Comparison of ENCODE assay signal across 8 cellular contexts in genomic region chr9:133135193-133135745, GRCh38. TPM values are rescaled to one million over a fixed set of nuclear protein-coding genes. Genes with fewer than 3 reads are reported as not detected.
DNase-seq lines count a peak whose midpoint lies in the region; ATAC-seq and TF ChIP-seq lines count a peak whose summit lies in the region.

No MANE protein-coding gene starts in this region.

- peaks cover 59% of the 10 kb centered on the region for H3K79me2 ChIP-seq in mammary epithelial cell (ENCODE audit: insufficient read depth, low read length)
- no peaks in the 10 kb centered on the region for H3K79me2 ChIP-seq in mesendoderm (ENCODE audit: control insufficient read depth, insufficient read depth, low read length)

- H3K27me3 ChIP-seq in mammary epithelial cell (ENCODE audit: insufficient read depth, low read length) (no peaks in the 10 kb centered on the region), left lung (no peaks in the 10 kb centered on the region), mesendoderm (ENCODE audit: insufficient read depth, low read length, poor library complexity) (no peaks in the 10 kb centered on the region)

- H4K8ac ChIP-seq in mesendoderm (ENCODE audit: low read depth, low read length) = no peak overlapping the region

- H3K79me1 ChIP-seq in mesendoderm (ENCODE audit: low read length) = no peaks in the 10 kb centered on the region

- H2BK120ac ChIP-seq in mesendoderm (ENCODE audit: low read depth, low read length) = no peak overlapping the region

- H4K5ac ChIP-seq in mesendoderm (ENCODE audit: low read length) = no peak overlapping the region

- H3K4me2 ChIP-seq in mammary epithelial cell (ENCODE audit: insufficient read depth, low read depth, low read length) (peak overlapping the region; percentile 39), mesendoderm (ENCODE audit: low read length) (no peak overlapping the region)

- ATAC-seq in left lung (peak; percentile 50), GM21786 (IDR thresholded peaks at IDR 0.05; ENCODE audit: unreplicated experiment) (no peak)
- no peak for ATAC-seq in stimulated activated memory B cell treated with anti-CD40 and anti-IgM and Interleukin-4, amounts not matched to agents 10 μg/mL and 1 μg/mL and 100 μg/mL, for 72 hours

- H2AFZ ChIP-seq in mammary epithelial cell (ENCODE audit: low read depth, low read length) = no peak overlapping the region

- H3K27ac Mint-ChIP-seq in stimulated activated memory B cell treated with anti-CD40 and anti-IgM and Interleukin-4, amounts not matched to agents 10 μg/mL and 1 μg/mL and 100 μg/mL, for 72 hours = peak overlapping the region; percentile 98

- 2% methylated on average over 6 of the region's 7 CpGs for WGBS in mammary epithelial cell (ENCODE audit: low coverage, missing lambda C conversion rate)
- no CpG with 5 or more reads among the region's 7 CpGs for WGBS in mesendoderm (ENCODE audit: extremely low coverage, insufficient coverage, low lambda C conversion rate)

- H3K23ac ChIP-seq in mesendoderm (ENCODE audit: low read length) = no peak overlapping the region

- no peak overlapping the region for H3K18ac ChIP-seq in mesendoderm (ENCODE audit: low read length)

- no peaks in the 10 kb centered on the region for H3K9me3 Mint-ChIP-seq in stimulated activated memory B cell treated with anti-CD40 and anti-IgM and Interleukin-4, amounts not matched to agents 10 μg/mL and 1 μg/mL and 100 μg/mL, for 72 hours

- no peak overlapping the region for H3K4me3 Mint-ChIP-seq in stimulated activated memory B cell treated with anti-CD40 and anti-IgM and Interleukin-4, amounts not matched to agents 10 μg/mL and 1 μg/mL and 100 μg/mL, for 72 hours

- no peak overlapping the region for H2BK15ac ChIP-seq in mesendoderm (replicated peaks; ENCODE audit: low read depth)

- H2AK5ac ChIP-seq in mesendoderm (ENCODE audit: low read length) = no peak overlapping the region

- H3K56ac ChIP-seq in mesendoderm (ENCODE audit: low read length) = no peak overlapping the region

- intact Hi-C loops in mammary epithelial cell (cut with micrococcal nuclease) (loop anchor here (1.0 to 2.0 kb wide), 4 partner anchors 8 to 14 kb away; partner anchors contain the start of gene RALGDS), left lung (cut with DNase I) (no loop called here)

- peak overlapping the region; percentile 85 for H3K27ac ChIP-seq in mammary epithelial cell (ENCODE audit: insufficient read depth, low read depth, low read length)
- peak overlapping the region; percentile 86 to 87 for H3K27ac ChIP-seq in left lung
- H3K27ac ChIP-seq in mesendoderm (ENCODE audit: low read depth, low read length) = no peak overlapping the region

- H3K36me3 Mint-ChIP-seq in stimulated activated memory B cell treated with anti-CD40 and anti-IgM and Interleukin-4, amounts not matched to agents 10 μg/mL and 1 μg/mL and 100 μg/mL, for 72 hours = peaks cover 5% of the 10 kb centered on the region

- H3K4me1 ChIP-seq in mammary epithelial cell (ENCODE audit: insufficient read depth, low read length) (peaks cover 34% of the 10 kb centered on the region), left lung (peaks cover 44 to 77% of the 10 kb centered on the region in 2 donors), mesendoderm (ENCODE audit: control insufficient read depth, low read depth, low read length) (no peaks in the 10 kb centered on the region)

- TF ChIP-seq CTCF in mammary epithelial cell (conservative IDR thresholded peaks at IDR 0.05 in 1 of 2, IDR thresholded peaks at IDR 0.05 in 1 of 2; ENCODE audit: extremely low read depth in 1 of 2, insufficient read depth in 1 of 2, low read depth in 1 of 2, low read length in 2 of 2) = no peak
- no peak for TF ChIP-seq CTCF in left lung (IDR thresholded peaks at IDR 0.05)

- H3K9me3 ChIP-seq in mammary epithelial cell (replicated peaks; ENCODE audit: insufficient read depth, low read length) = no peaks in the 10 kb centered on the region
- H3K9me3 ChIP-seq in left lung = no peaks in the 10 kb centered on the region

- in situ Hi-C loops in mammary epithelial cell (cut with MboI; ENCODE audit: low sequenced_read_pairs in 2 of 2) = no loop called here

- peaks cover 66% of the 10 kb centered on the region for H3K4me1 Mint-ChIP-seq in stimulated activated memory B cell treated with anti-CD40 and anti-IgM and Interleukin-4, amounts not matched to agents 10 μg/mL and 1 μg/mL and 100 μg/mL, for 72 hours

- H3K36me3 ChIP-seq in mammary epithelial cell (ENCODE audit: insufficient read depth, low read length) (no peaks in the 10 kb centered on the region), left lung (no peaks in the 10 kb centered on the region), mesendoderm (ENCODE audit: control insufficient read depth, insufficient read depth, low read length) (no peaks in the 10 kb centered on the region)

- H3K4ac ChIP-seq in mesendoderm (ENCODE audit: low read depth, low read length) = no peak overlapping the region

- no TSS peak for BruUV-seq in mammary epithelial cell (replicated peaks; lab: Mats Ljungman, UMichigan)

- dilution Hi-C loops in mammary epithelial cell (cut with HindIII; ENCODE audit: low sequenced_read_pairs) = no loop called here

- no peak overlapping the region for H3K4me3 ChIP-seq in mammary epithelial cell (replicated peaks in 1 of 3; ENCODE audit: insufficient read depth in 1 of 3, low read depth in 2 of 3, low read length in 3 of 3)
- H3K4me3 ChIP-seq in left lung = no peak overlapping the region
- H3K4me3 ChIP-seq in mesendoderm (ENCODE audit: low read length) = no peak overlapping the region

- H3K27me3 Mint-ChIP-seq in stimulated activated memory B cell treated with anti-CD40 and anti-IgM and Interleukin-4, amounts not matched to agents 10 μg/mL and 1 μg/mL and 100 μg/mL, for 72 hours = no peaks in the 10 kb centered on the region

- CTCF ChIA-PET in mammary epithelial cell (lab: Charles Lee; ENCODE audit: low non-redundant PET) = interaction anchor here (0.6 to 1.1 kb wide), 2 partner anchors 9 to 22 kb away, joined by 4 to 8 read pairs; no protein-coding TSS in a partner anchor

- peaks cover 4% of the 10 kb centered on the region for H4K20me1 ChIP-seq in mammary epithelial cell (ENCODE audit: insufficient read depth, low read length)

- DNase-seq in HCEC 1CT = peak; percentile 82
- DNase-seq in T-helper 22 cell (ENCODE audit: low read depth) = peak; percentile 75
- peak; percentile 97 for DNase-seq in mammary epithelial cell
- peak; percentile 79 to 90 for DNase-seq in left lung
- DNase-seq in SKM-1 treated with dmso at 0.1 percent for 144 hours (lab: John Stamatoyannopoulos, UW; ENCODE audit: unreplicated experiment) = no peak
- DNase-seq in mesendoderm = no peak

- no peak overlapping the region for H2BK5ac ChIP-seq in mesendoderm (ENCODE audit: low read length)

- H3K9ac ChIP-seq in mammary epithelial cell (ENCODE audit: insufficient read depth, low read length) = peak overlapping the region; percentile 66
- H3K9ac ChIP-seq in mesendoderm (ENCODE audit: low read length) = no peak overlapping the region

RNA-seq across cellular contexts. Expression of gene RALGDS, which starts 14.2 kb away (rescaled TPM):
- total RNA-seq in mammary epithelial cell = 10 to 100 TPM; 15.2 to 19.9 TPM
- 37.8 TPM for polyA plus RNA-seq in mammary epithelial cell
- 35.5 TPM for polyA minus RNA-seq in mammary epithelial cell
- 10 to 100 TPM; 56.4 to 58.9 TPM for total RNA-seq in left lung
- 8.2 TPM for polyA plus RNA-seq in mesendoderm (2013, experiment 1 of 2)
- 9.3 TPM for polyA plus RNA-seq in mesendoderm (2013, experiment 2 of 2)

RNA-seq across cellular contexts. Expression of gene GBGT1, which starts 28.4 kb away (rescaled TPM):
- total RNA-seq in mammary epithelial cell = 1 to 10 TPM in 1 of 2 donors, under 1 TPM in 1; 0.83 to 1.7 TPM
- 0.78 TPM for polyA plus RNA-seq in mammary epithelial cell
- polyA minus RNA-seq in mammary epithelial cell = not detected
- 10 to 100 TPM; 22.2 to 45.1 TPM for total RNA-seq in left lung
- 3.3 TPM for polyA plus RNA-seq in mesendoderm (2013, experiment 1 of 2)
- polyA plus RNA-seq in mesendoderm (2013, experiment 2 of 2) = 3.7 TPM

Comparison
In these comparisons a context has a peak if more than half of its experiments do, and no peak if none do; other contexts are left out.
1. DNase-seq: peak in HCEC 1CT (single experiment), T-helper 22 cell (single experiment), mammary epithelial cell (single experiment) and left lung (2 of 2); none in SKM-1 treated with dmso at 0.1 percent for 144 hours (single experiment) and mesendoderm (single experiment).
2. RNA of gene GBGT1, which starts 28.4 kb away (total RNA-seq): 22.2 to 45.1 TPM in left lung; 0.83 to 1.7 TPM in mammary epithelial cell; every median in the first group is over 4 times any median in the second.